In the genomic region with DNA sequence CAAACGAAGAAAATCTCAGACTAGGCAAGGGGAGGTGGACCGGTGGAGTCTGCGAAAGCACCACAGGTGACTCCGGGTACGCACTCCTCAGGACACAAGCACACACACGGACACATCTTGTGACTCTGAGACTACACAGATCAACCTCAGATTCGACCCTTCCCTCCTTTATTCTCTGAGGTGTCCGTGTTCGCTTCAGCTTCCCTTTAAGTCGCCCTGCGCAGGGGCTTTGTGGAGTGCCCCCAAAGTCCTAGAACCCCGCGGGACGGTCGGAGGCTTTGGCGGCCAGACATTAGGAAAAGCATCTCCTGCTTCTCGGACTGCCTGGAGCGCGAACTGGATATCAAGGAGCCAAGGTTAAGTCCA, we compare ENCODE assay signal across 9 cellular contexts. TPM values are rescaled to one million over a fixed set of nuclear protein-coding genes. Genes with fewer than 3 reads are reported as not detected.
A peak's percentile ranks its signal among the peaks of the same experiment; 100 is the strongest.
DNase-seq lines count a peak whose midpoint lies in the region; ATAC-seq and TF ChIP-seq lines count a peak whose summit lies in the region.
"Had no signal": no experiment of that assay in that cellular context is flagged by ENCODE, and none has a peak within 500 bp of the region (broad histone marks: within the 10 kb centered on the region; RNA-seq: fewer than 3 reads in every experiment).

No MANE protein-coding gene starts in this region.

- H3K4me1 Mint-ChIP-seq in T-helper 17 cell, result peaks cover 14% of the 10 kb centered on the region

- no peak overlapping the region for H3K27ac Mint-ChIP-seq in T-helper 17 cell

- no peaks in the 10 kb centered on the region for H3K36me3 ChIP-seq in iPS-15b (ENCODE audit: control insufficient read depth, insufficient read depth, low read length)

- H3K4me3 ChIP-seq in iPS-15b (ENCODE audit: low read depth, low read length) (peak overlapping the region; percentile 62), skin epidermis (peak overlapping the region; percentile 4 to 37 (median 18))

- H3K27me3 Mint-ChIP-seq in T-helper 17 cell, result peaks cover 73% of the 10 kb centered on the region

- peaks cover 6% of the 10 kb centered on the region for H3K36me3 Mint-ChIP-seq in T-helper 17 cell (ENCODE audit: low read depth)

- DNase-seq in GM20000 (ENCODE audit: low spot score) (peak; percentile 53), T-helper 17 cell (no peak), midbrain (lab: John Stamatoyannopoulos, UW) (no peak), NAMALWA (ENCODE audit: low spot score) (no peak), globus pallidus (ENCODE audit: low spot score) (no peak)
- DNase-seq: NCI-H2171 had no signal

- H3K9ac ChIP-seq in iPS-15b (ENCODE audit: low read depth, low read length), result no peak overlapping the region

- H3K9me3 ChIP-seq in T-helper 17 cell (ENCODE audit: control insufficient read depth, low read length, poor library complexity, severe bottlenecking) (no peaks in the 10 kb centered on the region), iPS-15b (ENCODE audit: control insufficient read depth, insufficient read depth, low read length) (no peaks in the 10 kb centered on the region)

- peak overlapping the region; percentile 59 for H3K4me3 Mint-ChIP-seq in T-helper 17 cell

- peaks cover 3% of the 10 kb centered on the region for H3K4me1 ChIP-seq in iPS-15b (ENCODE audit: control insufficient read depth, insufficient read depth, low read length)

- no peak for TF ChIP-seq CTCF in GM20000 (IDR thresholded peaks at IDR 0.05; ENCODE audit: extremely low read depth, missing control alignments)

- ATAC-seq in T-helper 17 cell, result no peak
- ATAC-seq in HG03159 (IDR thresholded peaks at IDR 0.05; ENCODE audit: unreplicated experiment), result no peak

- peak overlapping the region in 3 of 21 experiments; percentile 2 to 15 (median 10) for H3K27ac ChIP-seq in skin epidermis

- peaks cover 74% of the 10 kb centered on the region for H3K27me3 ChIP-seq in iPS-15b (ENCODE audit: control insufficient read depth, insufficient read depth, low read length)

RNA-seq across cellular contexts. Expression of a gene that starts 0.8 kb away (rescaled TPM):
- 1 to 10 TPM; 1.9 to 2.6 TPM for total RNA-seq in T-helper 17 cell
